Comparison of ENCODE assay signal across 1 cellular context in genomic region chr1:207430602-207431001, GRCh38.
A peak's percentile ranks its signal among the peaks of the same experiment; 100 is the strongest.
TF ChIP-seq lines count a peak whose summit lies in the region.

No MANE protein-coding gene starts in this region.

TF ChIP-seq in GM12878, 131 proteins besides CTCF, POLR2A, EP300 and RAD21 (continued from another document and continues in another):
- peak; percentile 72 for TF ChIP-seq CUX1 (IDR thresholded peaks at IDR 0.05; ENCODE audit: insufficient replicate concordance, low read depth, low read length)
- no peak for TF ChIP-seq IRF5 (IDR thresholded peaks at IDR 0.05; ENCODE audit: borderline replicate concordance)
- TF ChIP-seq MTA3 (IDR thresholded peaks at IDR 0.05; ENCODE audit: borderline replicate concordance, low read length), result no peak
- no peak for TF ChIP-seq CEBPZ (IDR thresholded peaks at IDR 0.05; ENCODE audit: low read depth, low read length)
- TF ChIP-seq CEBPB (IDR thresholded peaks at IDR 0.05; ENCODE audit: borderline replicate concordance in 1 of 2, low read depth in 2 of 2, low read length in 2 of 2), result no peak
- TF ChIP-seq HSF1 (IDR thresholded peaks at IDR 0.05; ENCODE audit: low read depth, low read length), result no peak
- TF ChIP-seq SP1 (IDR thresholded peaks at IDR 0.05; ENCODE audit: low read depth, low read length), result no peak
- no peak for TF ChIP-seq ZNF274 (IDR thresholded peaks at IDR 0.05; ENCODE audit: insufficient read depth, insufficient read length)
- no peak for TF ChIP-seq CHD2 (IDR thresholded peaks at IDR 0.05; ENCODE audit: borderline replicate concordance, low read depth, low read length)
- no peak for TF ChIP-seq RB1 (IDR thresholded peaks at IDR 0.05; ENCODE audit: borderline replicate concordance)
- peak; percentile 97 for TF ChIP-seq BCL3 (IDR thresholded peaks at IDR 0.05; ENCODE audit: borderline replicate concordance, insufficient read depth, low read depth, low read length, poor library complexity, severe bottlenecking)
- no peak for TF ChIP-seq FOXK2 (IDR thresholded peaks at IDR 0.05)
- no peak for TF ChIP-seq CBX3 (IDR thresholded peaks at IDR 0.05; ENCODE audit: borderline replicate concordance, low read depth)
- TF ChIP-seq PAX8 (IDR thresholded peaks at IDR 0.05), result no peak
- no peak for TF ChIP-seq SREBF2 (IDR thresholded peaks at IDR 0.05; ENCODE audit: low read length)
- TF ChIP-seq RBBP5 (conservative IDR thresholded peaks at IDR 0.05), result no peak
- TF ChIP-seq BHLHE40 (IDR thresholded peaks at IDR 0.05; ENCODE audit: borderline replicate concordance in 1 of 2, low read depth in 2 of 2, low read length in 1 of 2), result no peak
- no peak for TF ChIP-seq TAF1 (IDR thresholded peaks at IDR 0.05; ENCODE audit: borderline replicate concordance, low read depth, low read length)
- TF ChIP-seq BCL11A (IDR thresholded peaks at IDR 0.05; ENCODE audit: low read depth, low read length), result no peak
- TF ChIP-seq KAT2A (conservative IDR thresholded peaks at IDR 0.05; ENCODE audit: control insufficient read depth, low read depth, low read length), result no peak
- TF ChIP-seq SMC3 (IDR thresholded peaks at IDR 0.05; ENCODE audit: borderline replicate concordance, low read length), result no peak
- no peak for TF ChIP-seq PAX5 (IDR thresholded peaks at IDR 0.05; ENCODE audit: borderline replicate concordance, low read depth, low read length)
- no peak for TF ChIP-seq BCLAF1 (IDR thresholded peaks at IDR 0.05)
- TF ChIP-seq KLF5 (IDR thresholded peaks at IDR 0.05; ENCODE audit: partially characterized antibody), result no peak
- no peak for TF ChIP-seq PRDM15 (CRISPR knock-in tag; IDR thresholded peaks at IDR 0.05)
- TF ChIP-seq REST (IDR thresholded peaks at IDR 0.05; ENCODE audit: low read depth, low read length), result no peak
- 0 out of 2 replicates have a peak, but pooled peaks have one; percentile 17 for TF ChIP-seq IRF4 (IDR thresholded peaks at IDR 0.05; ENCODE audit: low read depth, low read length)
- TF ChIP-seq IKZF1 (conservative IDR thresholded peaks at IDR 0.05), result peak; percentile 51
- TF ChIP-seq SRF (IDR thresholded peaks at IDR 0.05; ENCODE audit: low read depth in 2 of 2, low read length in 2 of 2), result no peak
- TF ChIP-seq IKZF2 (IDR thresholded peaks at IDR 0.05), result peak; percentile 31 to 55; a peak in 3 of 4 replicates
- TF ChIP-seq JUND (IDR thresholded peaks at IDR 0.05; ENCODE audit: low read depth, low read length), result no peak
- no peak for TF ChIP-seq BACH1 (IDR thresholded peaks at IDR 0.05; ENCODE audit: borderline replicate concordance)
- no peak for TF ChIP-seq NR2C2 (IDR thresholded peaks at IDR 0.05; ENCODE audit: borderline replicate concordance, control insufficient read depth, insufficient read length, low read depth)
- TF ChIP-seq CHD4 (IDR thresholded peaks at IDR 0.05), result no peak
